ENCODE assay signal across 8 cellular contexts in genomic region chr3:192514081-192514753, GRCh38.
DNase-seq lines count a peak whose midpoint lies in the region; ATAC-seq and TF ChIP-seq lines count a peak whose summit lies in the region.

No MANE protein-coding gene starts in this region.

- DNase-seq in HEK293T (ENCODE audit: extremely low spot score), result peak; percentile 32
- DNase-seq in PC-3, result peak; percentile 5
- peak; percentile 5 for DNase-seq in foreskin melanocyte
- DNase-seq in stimulated activated effector memory CD8-positive, alpha-beta T cell treated with anti-CD3 and anti-CD28 coated beads, Interleukin-12 subunit alpha, Interleukin-12 subunit beta, amount 100 ng/mL, for 72 hours (ENCODE audit: low spot score in 2 of 2), result no peak
- DNase-seq in GM19240 (ENCODE audit: insufficient read length, low spot score), result no peak

- no peaks in the 10 kb centered on the region for H3K9me3 ChIP-seq in PC-3 (ENCODE audit: low read length)

- H3K79me2 ChIP-seq in PC-3 (ENCODE audit: low read length), result no peaks in the 10 kb centered on the region

- H3K36me3 ChIP-seq in PC-3 (ENCODE audit: low read depth, low read length) (no peaks in the 10 kb centered on the region), rectal smooth muscle tissue (ENCODE audit: control insufficient read depth, insufficient read depth, low read length) (no peaks in the 10 kb centered on the region)

- no peaks in the 10 kb centered on the region for H4K20me1 ChIP-seq in PC-3 (ENCODE audit: low read length)

- no TSS peak for BruUV-seq in PC-3 (replicated peaks; lab: Mats Ljungman, UMichigan)

- H3K4me1 ChIP-seq in PC-3 (ENCODE audit: insufficient read depth, low read length) (no peaks in the 10 kb centered on the region), rectal smooth muscle tissue (ENCODE audit: control insufficient read depth, insufficient read depth, low read length) (no peaks in the 10 kb centered on the region)

- TF ChIP-seq CTCF in PC-3 (conservative IDR thresholded peaks at IDR 0.05; ENCODE audit: low read depth, low read length), result no peak

- CTCF ChIA-PET in HEK293T (lab: Yijun Ruan, JAX), result no interaction called here
- CTCF ChIA-PET in PC-3 (lab: Charles Lee), result no interaction called here

- H3K4me1 Mint-ChIP-seq in stimulated activated effector memory CD8-positive, alpha-beta T cell treated with anti-CD3 and anti-CD28 coated beads, Interleukin-12 subunit alpha, Interleukin-12 subunit beta, amount 100 ng/mL, for 72 hours, result no peaks in the 10 kb centered on the region

- H3K4me2 ChIP-seq in PC-3 (ENCODE audit: low read length), result no peak overlapping the region

- no peaks in the 10 kb centered on the region for H3K9me2 ChIP-seq in PC-3 (replicated peaks; ENCODE audit: low read length)

- H3K36me3 Mint-ChIP-seq in stimulated activated effector memory CD8-positive, alpha-beta T cell treated with anti-CD3 and anti-CD28 coated beads, Interleukin-12 subunit alpha, Interleukin-12 subunit beta, amount 100 ng/mL, for 72 hours, result no peaks in the 10 kb centered on the region

- peaks cover 2% of the 10 kb centered on the region for H3K9me3 Mint-ChIP-seq in stimulated activated effector memory CD8-positive, alpha-beta T cell treated with anti-CD3 and anti-CD28 coated beads, Interleukin-12 subunit alpha, Interleukin-12 subunit beta, amount 100 ng/mL, for 72 hours

- H3K4me3 Mint-ChIP-seq in stimulated activated effector memory CD8-positive, alpha-beta T cell treated with anti-CD3 and anti-CD28 coated beads, Interleukin-12 subunit alpha, Interleukin-12 subunit beta, amount 100 ng/mL, for 72 hours, result no peak overlapping the region

- POLR2A ChIA-PET in HEK293T (lab: Yijun Ruan, JAX) (no interaction called here), PC-3 (lab: Charles Lee; ENCODE audit: unreplicated experiment) (no interaction called here)

- no peak overlapping the region for H3K9ac ChIP-seq in PC-3 (ENCODE audit: low read length)
- no peak overlapping the region for H3K9ac ChIP-seq in rectal smooth muscle tissue (ENCODE audit: low read length)

- intact Hi-C loops in PC-3 (cut with micrococcal nuclease), result no loop called here

- no peaks in the 10 kb centered on the region for H3F3A ChIP-seq in PC-3 (ENCODE audit: low read length, unreplicated experiment)

- H3K27me3 ChIP-seq in PC-3 (ENCODE audit: low read length), result peaks cover 31% of the 10 kb centered on the region
- H3K27me3 ChIP-seq in rectal smooth muscle tissue (ENCODE audit: control insufficient read depth, insufficient read depth, low read length), result peaks cover 12% of the 10 kb centered on the region

- H2AFZ ChIP-seq in PC-3 (ENCODE audit: low read length), result no peak overlapping the region

- ATAC-seq in PC-3 (no peak), GM18907 (IDR thresholded peaks at IDR 0.05; ENCODE audit: unreplicated experiment) (no peak), GM21360 (IDR thresholded peaks at IDR 0.05; ENCODE audit: unreplicated experiment) (no peak)
- ATAC-seq in stimulated activated effector memory CD8-positive, alpha-beta T cell treated with anti-CD3 and anti-CD28 coated beads, Interleukin-12 subunit alpha, Interleukin-12 subunit beta, amount 100 ng/mL, for 72 hours, result no peak

- H3K4me3 ChIP-seq in PC-3 (ENCODE audit: low read length) (no peak overlapping the region), rectal smooth muscle tissue (ENCODE audit: low read length) (peak overlapping the region; percentile 33)

- H3K27ac ChIP-seq in PC-3 (ENCODE audit: low read length), result no peak overlapping the region
- no peak overlapping the region for H3K27ac ChIP-seq in rectal smooth muscle tissue (ENCODE audit: low read depth, low read length)

- no peak overlapping the region for H3K27ac Mint-ChIP-seq in stimulated activated effector memory CD8-positive, alpha-beta T cell treated with anti-CD3 and anti-CD28 coated beads, Interleukin-12 subunit alpha, Interleukin-12 subunit beta, amount 100 ng/mL, for 72 hours

TF ChIP-seq in HEK293T, 16 proteins besides CTCF, POLR2A, EP300 and RAD21:
- TF ChIP-seq HDGF (IDR thresholded peaks at IDR 0.05; ENCODE audit: borderline replicate concordance) (no peak), FOXM1 (IDR thresholded peaks at IDR 0.05; ENCODE audit: borderline replicate concordance) (no peak), L3MBTL2 (conservative IDR thresholded peaks at IDR 0.05) (peak; percentile 47; the same call in 1 of the 2 replicates), TARDBP (IDR thresholded peaks at IDR 0.05) (no peak), CTBP1 (IDR thresholded peaks at IDR 0.05; ENCODE audit: borderline replicate concordance) (no peak), PKNOX1 (IDR thresholded peaks at IDR 0.05) (no peak), ELF4 (IDR thresholded peaks at IDR 0.05) (no peak)
TF ChIP-seq in HEK293T: peak in this region for 1.

Comparison
In these comparisons a context has a peak if more than half of its experiments do, and no peak if none do; other contexts are left out.
1. DNase-seq: peak in HEK293T (single experiment), PC-3 (single experiment) and foreskin melanocyte (single experiment); none in stimulated activated effector memory CD8-positive, alpha-beta T cell treated with anti-CD3 and anti-CD28 coated beads, Interleukin-12 subunit alpha, Interleukin-12 subunit beta, amount 100 ng/mL, for 72 hours (0 of 2) and GM19240 (single experiment).